Comparison of ENCODE assay signal across 9 cellular contexts in genomic region chr19:38531515-38531914, GRCh38.
"Had no signal": no experiment of that assay in that cellular context is flagged by ENCODE, and none has a peak within 500 bp of the region (broad histone marks: within the 10 kb centered on the region; RNA-seq: fewer than 3 reads in every experiment).

No MANE protein-coding gene starts in this region.

- H3K9ac ChIP-seq: GM23248, KMS-11 had no signal

- DNase-seq: GM23248, GOT3, H7, IMR-90, KBM-7 had no signal

- H3K36me3 ChIP-seq: HAP-1 had no signal

- H3K27ac ChIP-seq: GM23248, KMS-11 had no signal

- FAIRE-seq: HTR-8/SVneo had no signal

- H3K4me3 ChIP-seq: GM23248, HAP-1 had no signal

- ATAC-seq: HCT116 had no signal

- H3K4me2 ChIP-seq: KMS-11 had no signal
